In the genomic region with DNA sequence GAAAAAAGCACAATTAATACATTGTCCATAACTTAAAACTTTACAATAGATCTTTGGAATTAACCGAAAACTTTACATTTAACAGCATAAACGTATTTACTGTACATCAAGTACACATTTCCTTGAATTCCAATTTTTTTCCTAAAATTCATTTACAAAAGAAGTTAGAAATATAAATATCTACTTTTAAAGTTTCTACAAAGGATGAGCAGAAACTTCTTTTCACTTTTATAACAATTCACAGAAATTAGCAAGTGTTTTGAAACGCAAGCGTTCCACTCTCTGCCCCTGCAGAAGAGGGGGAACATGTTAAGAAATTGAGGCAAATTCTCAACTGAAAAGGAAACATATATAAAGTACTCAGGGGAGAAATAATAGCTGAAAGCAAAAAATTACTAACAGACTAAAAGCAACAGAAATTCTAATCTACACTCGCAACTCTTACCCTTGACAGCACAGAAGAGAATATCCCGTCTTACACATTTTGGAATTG, we compare ENCODE assay signal across 8 cellular contexts. TPM values are rescaled to one million over a fixed set of nuclear protein-coding genes. Genes with fewer than 3 reads are reported as not detected.
DNase-seq lines count a peak whose midpoint lies in the region; ATAC-seq and TF ChIP-seq lines count a peak whose summit lies in the region.

No MANE protein-coding gene starts in this region.

- H3K27ac ChIP-seq in VCaP (peak overlapping the region; percentile 94), gastrocnemius medialis (peak overlapping the region; percentile 99 to 100 (median 100))

- DNase-seq in foreskin fibroblast (no peak), gastrocnemius medialis (no peak), mucosa of gallbladder (ENCODE audit: low spot score) (no peak), NCI-H1092 (lab: John Stamatoyannopoulos, UW) (no peak)

- no peak for TF ChIP-seq POLR2A in gastrocnemius medialis (IDR thresholded peaks at IDR 0.05)

- in situ Hi-C loops in gastrocnemius medialis (cut with MboI; ENCODE audit: low sequenced_read_pairs in 4 of 4), result loop anchor here in 3 of 4 donors (5.0 to 10.0 kb wide), 3 partner anchors 48 to 98 kb away; a partner anchor contains a TSS

- H3K27me3 ChIP-seq in gastrocnemius medialis, result no peaks in the 10 kb centered on the region

- intact Hi-C loops in gastrocnemius medialis (cut with DNase I; ENCODE audit: low total_unique reads), result loop anchor here (1.0 to 10.0 kb wide), 7 partner anchors 11 to 154 kb away; a partner anchor contains a TSS

- no peaks in the 10 kb centered on the region for H3K36me3 ChIP-seq in gastrocnemius medialis

- no peak for TF ChIP-seq CTCF in VCaP (conservative IDR thresholded peaks at IDR 0.05)
- TF ChIP-seq CTCF in foreskin fibroblast (IDR thresholded peaks at IDR 0.05; ENCODE audit: low read depth, low read length), result no peak
- TF ChIP-seq CTCF in gastrocnemius medialis (IDR thresholded peaks at IDR 0.05 in 4 of 5, conservative IDR thresholded peaks at IDR 0.05 in 1 of 5), result no peak

- peak; percentile 1 for ATAC-seq in GM18870 (IDR thresholded peaks at IDR 0.05; ENCODE audit: unreplicated experiment)
- no peak for ATAC-seq in gastrocnemius medialis
- ATAC-seq in GM21619 (IDR thresholded peaks at IDR 0.05; ENCODE audit: unreplicated experiment), result no peak
- no peak for ATAC-seq in GM19351 (IDR thresholded peaks at IDR 0.05; ENCODE audit: unreplicated experiment)

- H3K4me1 ChIP-seq in gastrocnemius medialis, result peaks cover 60% of the 10 kb centered on the region in 2 donors

- H3K4me3 ChIP-seq in foreskin fibroblast (ENCODE audit: low read depth in 1 of 2, low read length in 2 of 2) (peak overlapping the region; percentile 68 to 88), gastrocnemius medialis (peak overlapping the region; percentile 73 to 99 (median 90))

- H3K9me3 ChIP-seq in gastrocnemius medialis, result no peaks in the 10 kb centered on the region

RNA-seq across cellular contexts. Expression of a gene that starts 1.5 kb away (rescaled TPM):
- total RNA-seq in gastrocnemius medialis (10 to 100 TPM; 33.0 to 93.3 (median 59.1) TPM), mucosa of gallbladder (102 TPM)

RNA-seq across cellular contexts. Expression of a gene that starts 50.4 kb away (rescaled TPM):
- total RNA-seq in gastrocnemius medialis, result 10 to 100 TPM; 16.1 to 32.2 (median 22.4) TPM
- total RNA-seq in mucosa of gallbladder, result 128 TPM
